ENCODE assay signal across 7 cellular contexts in the genomic region with DNA sequence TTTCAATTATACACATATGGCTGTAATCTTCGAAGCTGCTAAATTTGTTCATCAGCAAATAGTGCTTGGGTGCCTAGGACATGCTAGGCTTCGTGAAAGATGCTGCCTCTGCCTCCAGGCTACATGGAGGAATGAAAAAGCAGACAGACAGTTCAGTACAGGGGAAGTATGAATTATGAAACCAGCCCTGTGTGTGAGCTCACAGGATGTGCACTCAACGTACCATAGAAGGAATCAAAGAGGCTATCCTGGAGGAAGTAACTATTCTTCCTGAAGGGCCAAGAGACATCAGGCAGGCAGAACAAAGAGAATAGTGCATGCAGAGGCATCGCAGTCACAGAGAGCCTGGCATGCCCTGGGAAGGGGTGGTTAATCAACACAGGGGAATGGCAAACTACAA.
DNase-seq lines count a peak whose midpoint lies in the region; ATAC-seq lines count a peak whose summit lies in the region.

No MANE protein-coding gene starts in this region.

- H3K79me1 ChIP-seq in trophoblast cell (ENCODE audit: low read length): no peaks in the 10 kb centered on the region

- H3K4me2 ChIP-seq in trophoblast cell (ENCODE audit: low read length): no peak overlapping the region

- H3K36me3 Mint-ChIP-seq in activated naive CD8-positive, alpha-beta T cell treated with anti-CD3 and anti-CD28 coated beads, Interleukin-2, amount 10 ng/mL, durations not matched to agents 7 days and 5 days: peaks cover 16% of the 10 kb centered on the region

- ATAC-seq in GM18868 (IDR thresholded peaks at IDR 0.05; ENCODE audit: unreplicated experiment): peak; percentile 74
- ATAC-seq in HG02884 (IDR thresholded peaks at IDR 0.05; ENCODE audit: unreplicated experiment): peak; percentile 55
- ATAC-seq in activated naive CD8-positive, alpha-beta T cell treated with anti-CD3 and anti-CD28 coated beads, Interleukin-2, amount 10 ng/mL, durations not matched to agents 7 days and 5 days (ENCODE audit: low read depth): peak; percentile 51
- ATAC-seq in HG03135 (IDR thresholded peaks at IDR 0.05; ENCODE audit: unreplicated experiment): no peak

- H2BK120ac ChIP-seq in trophoblast cell (ENCODE audit: insufficient read depth, low read length, poor library complexity): no peak overlapping the region

- H3K9me3 ChIP-seq in trophoblast cell (ENCODE audit: insufficient read depth, low read depth, low read length): no peaks in the 10 kb centered on the region

- no peak overlapping the region for H3K4me3 Mint-ChIP-seq in activated naive CD8-positive, alpha-beta T cell treated with anti-CD3 and anti-CD28 coated beads, Interleukin-2, amount 10 ng/mL, durations not matched to agents 7 days and 5 days

- no peak overlapping the region for H4K91ac ChIP-seq in trophoblast cell (ENCODE audit: low read depth, low read length)

- H3K18ac ChIP-seq in trophoblast cell (ENCODE audit: low read length): no peak overlapping the region

- peaks cover 23% of the 10 kb centered on the region for H3K4me1 Mint-ChIP-seq in activated naive CD8-positive, alpha-beta T cell treated with anti-CD3 and anti-CD28 coated beads, Interleukin-2, amount 10 ng/mL, durations not matched to agents 7 days and 5 days

- H2AFZ ChIP-seq in trophoblast cell (ENCODE audit: insufficient read depth, low read length, poor library complexity): no peak overlapping the region

- no peaks in the 10 kb centered on the region for H3K27me3 Mint-ChIP-seq in activated naive CD8-positive, alpha-beta T cell treated with anti-CD3 and anti-CD28 coated beads, Interleukin-2, amount 10 ng/mL, durations not matched to agents 7 days and 5 days

- no peaks in the 10 kb centered on the region for H3K27me3 ChIP-seq in trophoblast cell (ENCODE audit: insufficient read depth, low read length)

- H3K4ac ChIP-seq in trophoblast cell (ENCODE audit: low read depth, low read length): no peak overlapping the region

- POLR2A ChIA-PET in activated naive CD8-positive, alpha-beta T cell treated with anti-CD3 and anti-CD28 coated beads, Interleukin-2, amount 10 ng/mL, durations not matched to agents 7 days and 5 days (lab: Charles Lee): no interaction called here

- no peak overlapping the region for H4K8ac ChIP-seq in trophoblast cell (ENCODE audit: low read depth, low read length)

- peak overlapping the region; percentile 7 for H3K27ac Mint-ChIP-seq in activated naive CD8-positive, alpha-beta T cell treated with anti-CD3 and anti-CD28 coated beads, Interleukin-2, amount 10 ng/mL, durations not matched to agents 7 days and 5 days

- no CpG with 5 or more reads among the region's 4 CpGs for WGBS in trophoblast cell (ENCODE audit: extremely low coverage, insufficient coverage, insufficient read length)

- no peak overlapping the region for H3K27ac ChIP-seq in trophoblast cell (ENCODE audit: low read depth, low read length)

- no peaks in the 10 kb centered on the region for H3K36me3 ChIP-seq in trophoblast cell (ENCODE audit: control insufficient read depth in 1 of 2, insufficient read depth in 2 of 2, low read length in 2 of 2)

- H3K4me1 ChIP-seq in trophoblast cell (ENCODE audit: control insufficient read depth in 1 of 2, insufficient read depth in 2 of 2, low read length in 2 of 2): peaks cover 0 to 4% of the 10 kb centered on the region in 2 experiments

- no peak overlapping the region for H3K4me3 ChIP-seq in trophoblast cell (ENCODE audit: low read depth, low read length)

- H3K14ac ChIP-seq in trophoblast cell (ENCODE audit: low read length): no peak overlapping the region

- no peak overlapping the region for H2BK5ac ChIP-seq in trophoblast cell (ENCODE audit: low read depth, low read length, poor library complexity)

- H3K9me3 Mint-ChIP-seq in activated naive CD8-positive, alpha-beta T cell treated with anti-CD3 and anti-CD28 coated beads, Interleukin-2, amount 10 ng/mL, durations not matched to agents 7 days and 5 days: peaks cover 4% of the 10 kb centered on the region

- no peaks in the 10 kb centered on the region for H3K79me2 ChIP-seq in trophoblast cell (ENCODE audit: control insufficient read depth, insufficient read depth, low read length, poor library complexity)

- no peak for DNase-seq in activated naive CD8-positive, alpha-beta T cell treated with anti-CD3 and anti-CD28 coated beads, Interleukin-2, amount 10 ng/mL, durations not matched to agents 7 days and 5 days
- DNase-seq in trophoblast cell (peak; percentile 7 to 31), ecto neural progenitor cell (ENCODE audit: low spot score) (no peak), activated gamma-delta T cell treated with Interleukin-2 at 50 U/mL for 16 hours (no peak)

- H4K12ac ChIP-seq in trophoblast cell (ENCODE audit: low read depth, low read length): no peak overlapping the region

- H3K9ac ChIP-seq in trophoblast cell (ENCODE audit: low read length): no peak overlapping the region

- no peak overlapping the region for H3K23ac ChIP-seq in trophoblast cell (ENCODE audit: low read length)

- peak overlapping the region; percentile 44 for H2BK12ac ChIP-seq in trophoblast cell (ENCODE audit: low read length)

- H2AK5ac ChIP-seq in trophoblast cell (ENCODE audit: low read length): no peak overlapping the region

Comparison
In these comparisons a context has a peak if more than half of its experiments do, and no peak if none do; other contexts are left out.
1. DNase-seq: peak in trophoblast cell (2 of 2); none in activated naive CD8-positive, alpha-beta T cell treated with anti-CD3 and anti-CD28 coated beads, Interleukin-2, amount 10 ng/mL, durations not matched to agents 7 days and 5 days (single experiment), ecto neural progenitor cell (single experiment) and activated gamma-delta T cell treated with Interleukin-2 at 50 U/mL for 16 hours (single experiment).